Comparison of ENCODE assay signal across 31 cellular contexts in genomic region chr16:64098451-64098850, GRCh38.
"Had no signal": no experiment of that assay in that cellular context is flagged by ENCODE, and none has a peak within 500 bp of the region (broad histone marks: within the 10 kb centered on the region; RNA-seq: fewer than 3 reads in every experiment).

No MANE protein-coding gene starts in this region.

- H3K27me3 ChIP-seq: brain microvascular endothelial cell, gastrocnemius medialis, heart left ventricle had no signal

- ATAC-seq: activated CD4-positive, CD25-positive, alpha-beta regulatory T cell treated with anti-CD3 and anti-CD28 coated beads, Interleukin-2, amount 50 U/mL, for 24 hours; activated CD8-positive, alpha-beta T cell treated with anti-CD3 and anti-CD28 coated beads for 36 hours; activated T-cell treated with anti-CD3 and anti-CD28 coated beads, Interleukin-2, amount 50 U/mL, for 4 hours; activated T-helper 17 cell treated with anti-CD3 and anti-CD28 coated beads, Interleukin-2, amount 50 U/mL, for 72 hours; effector memory CD8-positive, alpha-beta T cell; esophagus mucosa; gastrocnemius medialis; heart left ventricle had no signal

- H3K36me3 ChIP-seq: brain microvascular endothelial cell, gastrocnemius medialis, heart left ventricle had no signal

- H3K4me1 Mint-ChIP-seq: activated B cell treated with CpG ODN at 0.5 μM for 24 hours; activated T-helper 17 cell treated with anti-CD3 and anti-CD28 coated beads, Interleukin-2, amount 50 U/mL, for 72 hours had no signal

- H3K9me3 ChIP-seq: gastrocnemius medialis, heart left ventricle had no signal

- H3K4me1 ChIP-seq: gastrocnemius medialis, heart left ventricle had no signal

- H3K4me3 Mint-ChIP-seq: activated B cell treated with CpG ODN at 0.5 μM for 24 hours; activated CD8-positive, alpha-beta T cell treated with anti-CD3 and anti-CD28 coated beads for 36 hours; activated naive CD8-positive, alpha-beta T cell; activated T-cell treated with anti-CD3 and anti-CD28 coated beads, Interleukin-2, amount 50 U/mL, for 4 hours; activated T-helper 17 cell treated with anti-CD3 and anti-CD28 coated beads, Interleukin-2, amount 50 U/mL, for 72 hours; effector memory CD8-positive, alpha-beta T cell had no signal

- H3K4me3 ChIP-seq: gastrocnemius medialis, heart left ventricle had no signal

- H3K27ac ChIP-seq: brain microvascular endothelial cell, epithelial cell of prostate, gastrocnemius medialis, heart left ventricle, VCaP had no signal

- H3K27me3 Mint-ChIP-seq: activated B cell treated with CpG ODN at 0.5 μM for 24 hours; activated CD8-positive, alpha-beta T cell treated with anti-CD3 and anti-CD28 coated beads for 36 hours; activated naive CD8-positive, alpha-beta T cell; activated T-helper 17 cell treated with anti-CD3 and anti-CD28 coated beads, Interleukin-2, amount 50 U/mL, for 72 hours; effector memory CD8-positive, alpha-beta T cell had no signal

- H3K36me3 Mint-ChIP-seq: activated naive CD8-positive, alpha-beta T cell had no signal

- FAIRE-seq: astrocyte, colon had no signal

- DNase-seq: activated B cell treated with CpG ODN at 0.5 μM for 24 hours; activated CD4-positive, alpha-beta T cell treated with anti-CD3 and anti-CD28 coated beads for 48 hours; activated CD4-positive, alpha-beta T cell treated with anti-CD3 and anti-CD28 coated beads, Interleukin-2, amount 50 U/mL, for 1 hour; activated CD4-positive, alpha-beta T cell treated with anti-CD3 and anti-CD28 coated beads, Interleukin-2, amount 50 U/mL, for 48 hours; activated CD8-positive, alpha-beta memory T cell treated with anti-CD3 and anti-CD28 coated beads for 24 hours; activated CD8-positive, alpha-beta T cell treated with anti-CD3 and anti-CD28 coated beads for 36 hours; activated effector memory CD4-positive, alpha-beta T cell treated with Interleukin-2 at 50 U/mL for 16 hours; activated gamma-delta T cell treated with Interleukin-2 at 50 U/mL for 16 hours; activated naive CD4-positive, alpha-beta T cell treated with anti-CD3 and anti-CD28 coated beads, Interleukin-2, amount 50 U/mL, for 16 hours; activated naive CD4-positive, alpha-beta T cell treated with Interleukin-2 at 50 U/mL for 16 hours; activated T-cell treated with anti-CD3 and anti-CD28 coated beads, Interleukin-2, amount 50 U/mL, for 4 hours; amniotic stem cell; anterior cingulate cortex; brain microvascular endothelial cell; caudate nucleus; cortex of kidney; dermis blood vessel endothelial cell; effector CD4-positive, alpha-beta T cell; effector memory CD8-positive, alpha-beta T cell; gastrocnemius medialis; glutamatergic neuron; heart left ventricle; T-helper 2 cell had no signal

- H3K27ac Mint-ChIP-seq: activated B cell treated with CpG ODN at 0.5 μM for 24 hours; activated CD8-positive, alpha-beta T cell treated with anti-CD3 and anti-CD28 coated beads for 36 hours; activated naive CD8-positive, alpha-beta T cell; activated T-helper 17 cell treated with anti-CD3 and anti-CD28 coated beads, Interleukin-2, amount 50 U/mL, for 72 hours; effector memory CD8-positive, alpha-beta T cell had no signal
